ENCODE assay signal across 16 cellular contexts in genomic region chr12:94690199-94690695, GRCh38. TPM values are rescaled to one million over a fixed set of nuclear protein-coding genes. Genes with fewer than 3 reads are reported as not detected.
DNase-seq lines count a peak whose midpoint lies in the region; ATAC-seq lines count a peak whose summit lies in the region.
"Had no signal": no experiment of that assay in that cellular context is flagged by ENCODE, and none has a peak within 500 bp of the region (broad histone marks: within the 10 kb centered on the region; RNA-seq: fewer than 3 reads in every experiment).

No MANE protein-coding gene starts in this region.

- H3K4me1 Mint-ChIP-seq in CD8-positive, alpha-beta memory T cell = peaks cover 3 to 11% (median 5%) of the 10 kb centered on the region in 3 donors
- no peaks in the 10 kb centered on the region for H3K4me1 Mint-ChIP-seq in activated T-helper 2 cell treated with anti-CD3 and anti-CD28 coated beads, Interferon-gamma antibody, Interleukin-2, Interleukin-4, amounts not matched to agents 10 μg/mL and 5 μg/mL and 100 μg/mL, durations not matched to agents 14 hours and 24 hours and 36 hours (ENCODE audit: low read depth)

- H3K36me3 Mint-ChIP-seq in CD8-positive, alpha-beta memory T cell = no peaks in the 10 kb centered on the region
- no peaks in the 10 kb centered on the region for H3K36me3 Mint-ChIP-seq in activated T-helper 2 cell treated with anti-CD3 and anti-CD28 coated beads, Interferon-gamma antibody, Interleukin-2, Interleukin-4, amounts not matched to agents 10 μg/mL and 5 μg/mL and 100 μg/mL, durations not matched to agents 14 hours and 24 hours and 36 hours (ENCODE audit: low read depth)

- no peak overlapping the region for H3K27ac ChIP-seq in CD8-positive, alpha-beta memory T cell (ENCODE audit: low read depth, low read length)
- H3K27ac ChIP-seq in SJCRH30 = no peak overlapping the region

- intact Hi-C loops in Right ventricle myocardium inferior (cut with DNase I) (no loop called here), cardiac septum (cut with DNase I) (no loop called here)
- intact Hi-C loops in activated T-helper 2 cell treated with anti-CD3 and anti-CD28 coated beads, Interferon-gamma antibody, Interleukin-2, Interleukin-4, amounts not matched to agents 10 μg/mL and 5 μg/mL and 100 μg/mL, durations not matched to agents 14 hours and 24 hours and 36 hours (cut with micrococcal nuclease) = no loop called here

- no peak for DNase-seq in Right ventricle myocardium inferior (ENCODE audit: missing footprints)
- DNase-seq in cardiac septum (ENCODE audit: low spot score) = no peak
- DNase-seq in iris pigment epithelial cell (ENCODE audit: low read depth) = peak; percentile 56
- DNase-seq in pulmonary artery endothelial cell (ENCODE audit: low read depth, low spot score) = peak; percentile 91
- DNase-seq in DMS153 treated with DMSO at 0.1 percent for 48 hours (lab: John Stamatoyannopoulos, UW; ENCODE audit: unreplicated experiment) = no peak
- no peak for DNase-seq in CD8-positive, alpha-beta memory T cell
- no peak for DNase-seq in SJCRH30
- no peak for DNase-seq in activated T-helper 2 cell treated with anti-CD3 and anti-CD28 coated beads, Interferon-gamma antibody, Interleukin-2, Interleukin-4, amounts not matched to agents 10 μg/mL and 5 μg/mL and 100 μg/mL, durations not matched to agents 14 hours and 24 hours and 36 hours (ENCODE audit: low spot score)
- DNase-seq: activated CD4-positive, CD25-positive, alpha-beta regulatory T cell; activated naive CD8-positive, alpha-beta T cell treated with anti-CD3 and anti-CD28 coated beads, Interleukin-2, amount 50 U/mL, for 24 hours; GDM1; HFFc6; MM.1S; NCI-H226; stimulated activated naive CD4-positive, alpha-beta T cell treated with Interleukin-2 at 50 U/mL for 16 hours had no signal

- H3K9me3 ChIP-seq in CD8-positive, alpha-beta memory T cell (ENCODE audit: low read length) = no peaks in the 10 kb centered on the region
- no peaks in the 10 kb centered on the region for H3K9me3 ChIP-seq in SJCRH30 (replicated peaks)

- no peaks in the 10 kb centered on the region for H3K9me3 Mint-ChIP-seq in CD8-positive, alpha-beta memory T cell
- H3K9me3 Mint-ChIP-seq in activated T-helper 2 cell treated with anti-CD3 and anti-CD28 coated beads, Interferon-gamma antibody, Interleukin-2, Interleukin-4, amounts not matched to agents 10 μg/mL and 5 μg/mL and 100 μg/mL, durations not matched to agents 14 hours and 24 hours and 36 hours = no peaks in the 10 kb centered on the region
- H3K9me3 Mint-ChIP-seq: activated naive CD8-positive, alpha-beta T cell treated with anti-CD3 and anti-CD28 coated beads, Interleukin-2, amount 50 U/mL, for 24 hours; HFFc6 had no signal

- CTCF ChIA-PET in CD8-positive, alpha-beta memory T cell (lab: Charles Lee) = no interaction called here

- H3K4me1 ChIP-seq in CD8-positive, alpha-beta memory T cell (ENCODE audit: insufficient read depth, low read length) = no peaks in the 10 kb centered on the region
- no peaks in the 10 kb centered on the region for H3K4me1 ChIP-seq in SJCRH30

- H3K27me3 Mint-ChIP-seq in CD8-positive, alpha-beta memory T cell = peaks cover 6 to 10% of the 10 kb centered on the region in 2 donors
- H3K27me3 Mint-ChIP-seq in activated T-helper 2 cell treated with anti-CD3 and anti-CD28 coated beads, Interferon-gamma antibody, Interleukin-2, Interleukin-4, amounts not matched to agents 10 μg/mL and 5 μg/mL and 100 μg/mL, durations not matched to agents 14 hours and 24 hours and 36 hours (ENCODE audit: low read depth) = peaks cover 4% of the 10 kb centered on the region
- H3K27me3 Mint-ChIP-seq: progenitor cell of endocrine pancreas had no signal

- no peak overlapping the region for H3K4me3 ChIP-seq in CD8-positive, alpha-beta memory T cell (ENCODE audit: low read length)
- no peak overlapping the region for H3K4me3 ChIP-seq in SJCRH30

- POLR2A ChIA-PET in CD8-positive, alpha-beta memory T cell (lab: Charles Lee) = no interaction called here

- peak; percentile 58 for ATAC-seq in Right ventricle myocardium inferior
- ATAC-seq: activated naive CD8-positive, alpha-beta T cell treated with anti-CD3 and anti-CD28 coated beads, Interleukin-2, amount 50 U/mL, for 24 hours had no signal

- peaks cover 4% of the 10 kb centered on the region for H3K27me3 ChIP-seq in CD8-positive, alpha-beta memory T cell (ENCODE audit: insufficient read depth, low read length, poor library complexity, severe bottlenecking)
- H3K27me3 ChIP-seq in SJCRH30 = no peaks in the 10 kb centered on the region

- H3K36me3 ChIP-seq in CD8-positive, alpha-beta memory T cell (ENCODE audit: insufficient read depth, low read length) = no peaks in the 10 kb centered on the region
- no peaks in the 10 kb centered on the region for H3K36me3 ChIP-seq in SJCRH30

- H3K27ac Mint-ChIP-seq in CD8-positive, alpha-beta memory T cell = peak overlapping the region in 1 of 8 donors; percentile 52
- H3K27ac Mint-ChIP-seq in activated T-helper 2 cell treated with anti-CD3 and anti-CD28 coated beads, Interferon-gamma antibody, Interleukin-2, Interleukin-4, amounts not matched to agents 10 μg/mL and 5 μg/mL and 100 μg/mL, durations not matched to agents 14 hours and 24 hours and 36 hours = no peak overlapping the region
- H3K27ac Mint-ChIP-seq: activated naive CD8-positive, alpha-beta T cell treated with anti-CD3 and anti-CD28 coated beads, Interleukin-2, amount 50 U/mL, for 24 hours; HFFc6; progenitor cell of endocrine pancreas had no signal

- no peak overlapping the region for H3K4me3 Mint-ChIP-seq in CD8-positive, alpha-beta memory T cell
- H3K4me3 Mint-ChIP-seq in activated T-helper 2 cell treated with anti-CD3 and anti-CD28 coated beads, Interferon-gamma antibody, Interleukin-2, Interleukin-4, amounts not matched to agents 10 μg/mL and 5 μg/mL and 100 μg/mL, durations not matched to agents 14 hours and 24 hours and 36 hours (ENCODE audit: low read depth) = no peak overlapping the region
- H3K4me3 Mint-ChIP-seq: activated naive CD8-positive, alpha-beta T cell treated with anti-CD3 and anti-CD28 coated beads, Interleukin-2, amount 50 U/mL, for 24 hours; HFFc6 had no signal

RNA-seq across cellular contexts. Expression of gene TMCC3, which starts 39.9 kb away (rescaled TPM):
- 1.5 TPM for total RNA-seq in Right ventricle myocardium inferior
- total RNA-seq in cardiac septum = 2.3 TPM
- 19.9 and 30.7 TPM in 2 replicates for total RNA-seq in pulmonary artery endothelial cell
- total RNA-seq in CD8-positive, alpha-beta memory T cell = under 1 TPM; 0.18 TPM
- 0.41 TPM for polyA plus RNA-seq in CD8-positive, alpha-beta memory T cell
- 2.4 and 2.5 TPM in 2 replicates for total RNA-seq in SJCRH30 (2014; rRNA removed; shearing (Covaris generic))
- 0.05 and 0.14 TPM in 2 replicates for total RNA-seq in activated T-helper 2 cell treated with anti-CD3 and anti-CD28 coated beads, Interferon-gamma antibody, Interleukin-2, Interleukin-4, amounts not matched to agents 10 μg/mL and 5 μg/mL and 100 μg/mL, durations not matched to agents 14 hours and 24 hours and 36 hours
- total RNA-seq: HFFc6 had no signal

Comparison
In these comparisons a context has a peak if more than half of its experiments do, and no peak if none do; other contexts are left out.
1. DNase-seq: peak in iris pigment epithelial cell (single experiment) and pulmonary artery endothelial cell (single experiment); none in Right ventricle myocardium inferior (single experiment), cardiac septum (single experiment), DMS153 treated with DMSO at 0.1 percent for 48 hours (single experiment), CD8-positive, alpha-beta memory T cell (0 of 5), SJCRH30 (0 of 2) and activated T-helper 2 cell treated with anti-CD3 and anti-CD28 coated beads, Interferon-gamma antibody, Interleukin-2, Interleukin-4, amounts not matched to agents 10 μg/mL and 5 μg/mL and 100 μg/mL, durations not matched to agents 14 hours and 24 hours and 36 hours (single experiment).